Comparison of ENCODE assay signal across 17 cellular contexts in the genomic region with DNA sequence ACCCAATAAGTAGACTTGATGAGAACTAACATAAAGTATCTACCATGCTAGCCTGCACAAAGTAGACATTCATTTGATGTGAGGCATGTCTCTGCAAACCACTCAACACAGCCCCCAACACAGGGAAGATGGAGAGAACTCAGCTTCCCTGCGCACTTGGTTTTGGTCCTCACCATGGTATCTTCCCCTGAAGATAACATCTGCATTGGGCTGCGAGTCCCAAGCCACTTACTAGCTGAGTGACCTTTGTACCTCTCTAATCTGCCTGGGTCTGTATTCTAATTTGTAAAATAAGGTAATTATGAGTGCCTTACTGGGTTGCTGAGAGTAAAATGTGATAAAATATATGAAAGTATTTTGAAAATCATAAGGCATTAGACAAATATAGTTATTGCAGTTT. TPM values are rescaled to one million over a fixed set of nuclear protein-coding genes. Genes with fewer than 3 reads are reported as not detected.
A peak's percentile ranks its signal among the peaks of the same experiment; 100 is the strongest.
DNase-seq lines count a peak whose midpoint lies in the region; ATAC-seq and TF ChIP-seq lines count a peak whose summit lies in the region.
"Had no signal": no experiment of that assay in that cellular context is flagged by ENCODE, and none has a peak within 500 bp of the region (broad histone marks: within the 10 kb centered on the region; RNA-seq: fewer than 3 reads in every experiment).

No MANE protein-coding gene starts in this region.

- no peak overlapping the region for H3K4me3 ChIP-seq in SK-N-SH (ENCODE audit: low read depth in 2 of 2, low read length in 1 of 2)
- H3K4me3 ChIP-seq: BLaER1 had no signal

- DNase-seq in SK-N-SH (no peak), T-helper 17 cell (no peak), sciatic nerve (ENCODE audit: low spot score) (peak; percentile 19)
- no peak for DNase-seq in activated CD4-positive, alpha-beta T cell treated with anti-CD3 and anti-CD28 coated beads, Interleukin-2, amount 50 U/mL, for 4 hours
- DNase-seq: 8988T; AML-193; CD8-positive, alpha-beta memory T cell; DND-41; GDM1; HCEC 1CT; HFFc6 had no signal

- no peaks in the 10 kb centered on the region for H3K27me3 ChIP-seq in SK-N-SH (ENCODE audit: insufficient read depth)
- H3K27me3 ChIP-seq: BLaER1 had no signal

- peaks cover 24% of the 10 kb centered on the region for H3K4me1 Mint-ChIP-seq in T-helper 17 cell

- no peak overlapping the region for H3K4me3 Mint-ChIP-seq in T-helper 17 cell
- H3K4me3 Mint-ChIP-seq: CD8-positive, alpha-beta memory T cell; HFFc6; IgD-negative memory B cell had no signal

- TF ChIP-seq EP300 in SK-N-SH (IDR thresholded peaks at IDR 0.05; ENCODE audit: borderline replicate concordance in 1 of 2, low read depth in 1 of 2, low read length in 1 of 2) = no peak

- no peak overlapping the region for H3K4me2 ChIP-seq in SK-N-SH
- H3K4me2 ChIP-seq: BLaER1 had no signal

- H3K9ac ChIP-seq in SK-N-SH = no peak overlapping the region
- H3K9ac ChIP-seq: BLaER1 had no signal

- no peak overlapping the region for H2AFZ ChIP-seq in SK-N-SH (ENCODE audit: low read depth)

- WGBS in SK-N-SH (ENCODE audit: low lambda C conversion rate) = 100% methylated on average over 2 of the region's 2 CpGs

- peak overlapping the region; percentile 53 for H3K27ac Mint-ChIP-seq in T-helper 17 cell
- H3K27ac Mint-ChIP-seq: IgD-negative memory B cell had no signal

- TF ChIP-seq RAD21 in SK-N-SH (IDR thresholded peaks at IDR 0.05; ENCODE audit: low read length) = no peak

- H3K36me3 ChIP-seq in SK-N-SH (replicated peaks in 1 of 2; ENCODE audit: control insufficient read depth in 1 of 2, insufficient read depth in 2 of 2, low read length in 1 of 2) = peaks cover 0 to 9% of the 10 kb centered on the region in 2 experiments

- ATAC-seq in SK-N-SH treated with all-trans-retinoic acid at 6 μM for 48 hours (no peak), T-helper 17 cell (no peak), sciatic nerve (no peak), GM21723 (IDR thresholded peaks at IDR 0.05; ENCODE audit: unreplicated experiment) (no peak)

- H3K79me2 ChIP-seq in SK-N-SH (ENCODE audit: insufficient read depth) = peaks cover 41% of the 10 kb centered on the region; the same call in 1 of the 2 replicates

- intact Hi-C loops in sciatic nerve (cut with DNase I) = no loop called here

- H3K4me1 ChIP-seq in SK-N-SH (ENCODE audit: control insufficient read depth in 1 of 2, insufficient read depth in 2 of 2, low read depth in 1 of 2, low read length in 1 of 2) = peaks cover 5 to 12% of the 10 kb centered on the region in 2 experiments; a peak in 2 of 4 replicates

- no peaks in the 10 kb centered on the region for H3K27me3 Mint-ChIP-seq in T-helper 17 cell
- H3K27me3 Mint-ChIP-seq: CD8-positive, alpha-beta memory T cell; IgD-negative memory B cell had no signal

- peaks cover 3% of the 10 kb centered on the region for H3F3A ChIP-seq in SK-N-SH (replicated peaks; ENCODE audit: insufficient read depth)

- no peaks in the 10 kb centered on the region for H3K9me2 ChIP-seq in SK-N-SH

- 0 out of 2 replicates have a peak, but pooled peaks cover 5% of the 10 kb centered on the region for H4K20me1 ChIP-seq in SK-N-SH (ENCODE audit: insufficient read depth)

- H3K9me3 ChIP-seq in SK-N-SH (no peaks in the 10 kb centered on the region), T-helper 17 cell (ENCODE audit: control insufficient read depth, low read length, poor library complexity, severe bottlenecking) (no peaks in the 10 kb centered on the region)
- H3K9me3 ChIP-seq: BLaER1, Caco-2 had no signal

- H3K36me3 Mint-ChIP-seq in T-helper 17 cell (ENCODE audit: low read depth) = no peaks in the 10 kb centered on the region

- CTCF ChIA-PET in SK-N-SH (lab: Yijun Ruan, JAX) = no interaction called here

- TF ChIP-seq CTCF in SK-N-SH (IDR thresholded peaks at IDR 0.05) (no peak), 22Rv1 (IDR thresholded peaks at IDR 0.05) (no peak)

- H3K27ac ChIP-seq in SK-N-SH (ENCODE audit: low read depth in 2 of 2, low read length in 1 of 2) (peak overlapping the region in 1 of 2 experiments; percentile 9; a peak in 1 of 4 replicates), 22Rv1 (peak overlapping the region; percentile 24)

- POLR2A ChIA-PET in SK-N-SH (lab: Yijun Ruan, JAX) = no interaction called here

TF ChIP-seq in SK-N-SH, 30 proteins besides CTCF, POLR2A, EP300 and RAD21:
- TF ChIP-seq, protein P1, sequence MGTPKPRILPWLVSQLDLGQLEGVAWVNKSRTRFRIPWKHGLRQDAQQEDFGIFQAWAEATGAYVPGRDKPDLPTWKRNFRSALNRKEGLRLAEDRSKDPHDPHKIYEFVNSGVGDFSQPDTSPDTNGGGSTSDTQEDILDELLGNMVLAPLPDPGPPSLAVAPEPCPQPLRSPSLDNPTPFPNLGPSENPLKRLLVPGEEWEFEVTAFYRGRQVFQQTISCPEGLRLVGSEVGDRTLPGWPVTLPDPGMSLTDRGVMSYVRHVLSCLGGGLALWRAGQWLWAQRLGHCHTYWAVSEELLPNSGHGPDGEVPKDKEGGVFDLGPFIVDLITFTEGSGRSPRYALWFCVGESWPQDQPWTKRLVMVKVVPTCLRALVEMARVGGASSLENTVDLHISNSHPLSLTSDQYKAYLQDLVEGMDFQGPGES (IDR thresholded peaks at IDR 0.05; ENCODE audit: low read depth, low read length) = no peak
- TF ChIP-seq GATA2 (CRISPR knock-in tag; IDR thresholded peaks at IDR 0.05) = 0 out of 2 replicates have a peak, but pooled peaks have one; percentile 21

TF ChIP-seq in SK-N-SH treated with all-trans-retinoic acid at 6 μM for 48 hours, 23 proteins besides CTCF, POLR2A, EP300 and RAD21:
- no peak for TF ChIP-seq PPARA (CRISPR knock-in tag; IDR thresholded peaks at IDR 0.05; ENCODE audit: borderline replicate concordance)
- TF ChIP-seq ZNF8 (CRISPR knock-in tag; IDR thresholded peaks at IDR 0.05) = no peak
- no peak for TF ChIP-seq ZNF565 (CRISPR knock-in tag; conservative IDR thresholded peaks at IDR 0.05; ENCODE audit: low read depth)
- TF ChIP-seq CSDC2 (CRISPR knock-in tag; IDR thresholded peaks at IDR 0.05) = no peak
- no peak for TF ChIP-seq ARNTL (CRISPR knock-in tag; IDR thresholded peaks at IDR 0.05; ENCODE audit: borderline replicate concordance, low read depth)
- TF ChIP-seq ZNF70 (CRISPR knock-in tag; IDR thresholded peaks at IDR 0.05) = no peak
- TF ChIP-seq TCF4 (CRISPR knock-in tag; IDR thresholded peaks at IDR 0.05; ENCODE audit: borderline replicate concordance) = no peak
- TF ChIP-seq, protein P2, sequence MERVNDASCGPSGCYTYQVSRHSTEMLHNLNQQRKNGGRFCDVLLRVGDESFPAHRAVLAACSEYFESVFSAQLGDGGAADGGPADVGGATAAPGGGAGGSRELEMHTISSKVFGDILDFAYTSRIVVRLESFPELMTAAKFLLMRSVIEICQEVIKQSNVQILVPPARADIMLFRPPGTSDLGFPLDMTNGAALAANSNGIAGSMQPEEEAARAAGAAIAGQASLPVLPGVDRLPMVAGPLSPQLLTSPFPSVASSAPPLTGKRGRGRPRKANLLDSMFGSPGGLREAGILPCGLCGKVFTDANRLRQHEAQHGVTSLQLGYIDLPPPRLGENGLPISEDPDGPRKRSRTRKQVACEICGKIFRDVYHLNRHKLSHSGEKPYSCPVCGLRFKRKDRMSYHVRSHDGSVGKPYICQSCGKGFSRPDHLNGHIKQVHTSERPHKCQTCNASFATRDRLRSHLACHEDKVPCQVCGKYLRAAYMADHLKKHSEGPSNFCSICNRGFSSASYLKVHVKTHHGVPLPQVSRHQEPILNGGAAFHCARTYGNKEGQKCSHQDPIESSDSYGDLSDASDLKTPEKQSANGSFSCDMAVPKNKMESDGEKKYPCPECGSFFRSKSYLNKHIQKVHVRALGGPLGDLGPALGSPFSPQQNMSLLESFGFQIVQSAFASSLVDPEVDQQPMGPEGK (CRISPR knock-in tag; IDR thresholded peaks at IDR 0.05; ENCODE audit: borderline replicate concordance) = no peak
- no peak for TF ChIP-seq SNAI2 (CRISPR knock-in tag; IDR thresholded peaks at IDR 0.05)
- TF ChIP-seq ZFP3 (CRISPR knock-in tag; IDR thresholded peaks at IDR 0.05) = no peak
- no peak for TF ChIP-seq BACH2 (CRISPR knock-in tag; IDR thresholded peaks at IDR 0.05; ENCODE audit: borderline replicate concordance)
TF ChIP-seq in SK-N-SH treated with all-trans-retinoic acid at 6 μM for 48 hours: peak in this region for 0.

RNA-seq across cellular contexts. Expression of a gene that starts 30.7 kb away (rescaled TPM):
- 35.6 and 37.4 TPM in 2 replicates for polyA plus RNA-seq in SK-N-SH (2012; rRNA removed)
- polyA plus RNA-seq in SK-N-SH (2012; cell fraction: cytosol; rRNA removed) = 17.9 and 23.3 TPM in 2 replicates
- 121 and 128 TPM in 2 replicates for polyA plus RNA-seq in SK-N-SH (2012; cell fraction: nucleus; rRNA removed)
- total RNA-seq in T-helper 17 cell = 10 to 100 TPM; 45.6 to 49.4 TPM
- total RNA-seq in sciatic nerve = 82.4 TPM
